25 cellular contexts compared by ENCODE assay signal in genomic region chr7:122425731-122426130, GRCh38.
"Had no signal": no experiment of that assay in that cellular context is flagged by ENCODE, and none has a peak within 500 bp of the region (broad histone marks: within the 10 kb centered on the region; RNA-seq: fewer than 3 reads in every experiment).

No MANE protein-coding gene starts in this region.

- H3K4me1 ChIP-seq: ascending aorta, breast epithelium, gastroesophageal sphincter, heart right ventricle had no signal

- H3K4me3 ChIP-seq: ascending aorta, breast epithelium, coronary artery, esophagus muscularis mucosa, gastroesophageal sphincter, heart right ventricle had no signal

- FAIRE-seq: endometrium had no signal

- H3K9me3 ChIP-seq: ascending aorta, breast epithelium, esophagus muscularis mucosa, gastroesophageal sphincter, heart right ventricle had no signal

- H3K27ac ChIP-seq: ascending aorta, breast epithelium, coronary artery, esophagus muscularis mucosa, gastroesophageal sphincter, heart right ventricle had no signal

- H3K27me3 ChIP-seq: ascending aorta, breast epithelium, esophagus muscularis mucosa, gastroesophageal sphincter, heart right ventricle had no signal

- ATAC-seq: activated CD4-positive, alpha-beta T cell treated with anti-CD3 and anti-CD28 coated beads for 36 hours; activated CD8-positive, alpha-beta memory T cell treated with anti-CD3 and anti-CD28 coated beads, Interleukin-2, amount 10 ng/mL, durations not matched to agents 7 days and 5 days; activated CD8-positive, alpha-beta T cell treated with anti-CD3 and anti-CD28 coated beads, Interleukin-2, amount 10 ng/mL, durations not matched to agents 7 days and 5 days; activated naive CD4-positive, alpha-beta T cell treated with anti-CD3 and anti-CD28 coated beads, Interleukin-2, amount 50 U/mL, for 72 hours; activated T-cell treated with anti-CD3 and anti-CD28 coated beads, Interleukin-2, amount 50 U/mL, for 72 hours; gastroesophageal sphincter; heart right ventricle had no signal

- DNase-seq: activated CD4-positive, alpha-beta memory T cell treated with anti-CD3 and anti-CD28 coated beads for 36 hours; activated CD4-positive, alpha-beta T cell treated with anti-CD3 and anti-CD28 coated beads for 36 hours; activated CD4-positive, alpha-beta T cell treated with anti-CD3 and anti-CD28 coated beads, Interleukin-2, amount 10 ng/mL, durations not matched to agents 24 days and 14 days; activated CD4-positive, CD25-positive, alpha-beta regulatory T cell; activated CD4-positive, CD25-positive, alpha-beta regulatory T cell treated with anti-CD3 and anti-CD28 coated beads, Interleukin-2, amount 50 U/mL, for 72 hours; activated CD8-positive, alpha-beta memory T cell treated with anti-CD3 and anti-CD28 coated beads, Interleukin-2, amount 10 ng/mL, durations not matched to agents 7 days and 5 days; activated CD8-positive, alpha-beta memory T cell treated with anti-CD3 and anti-CD28 coated beads, Interleukin-2, amount 50 U/mL, for 4 hours; activated CD8-positive, alpha-beta T cell treated with anti-CD3 and anti-CD28 coated beads, Interleukin-2, amount 10 ng/mL, durations not matched to agents 7 days and 5 days; activated gamma-delta T cell; activated naive CD4-positive, alpha-beta T cell; activated naive CD4-positive, alpha-beta T cell treated with anti-CD3 and anti-CD28 coated beads, Interleukin-2, amount 10 ng/mL, durations not matched to agents 7 days and 5 days; activated naive CD8-positive, alpha-beta T cell treated with anti-CD3 and anti-CD28 coated beads, Interleukin-2, amount 10 ng/mL, durations not matched to agents 7 days and 5 days; activated T-cell treated with anti-CD3 and anti-CD28 coated beads, Interleukin-2, amount 50 U/mL, for 24 hours; activated T-cell treated with anti-CD3 and anti-CD28 coated beads, Interleukin-2, amount 50 U/mL, for 72 hours; effector CD8-positive, alpha-beta T cell; foreskin melanocyte; heart right ventricle; T-helper 2 cell had no signal

- H3K36me3 ChIP-seq: ascending aorta, breast epithelium, gastroesophageal sphincter, heart right ventricle had no signal
